19 cellular contexts compared by ENCODE assay signal in the genomic region with DNA sequence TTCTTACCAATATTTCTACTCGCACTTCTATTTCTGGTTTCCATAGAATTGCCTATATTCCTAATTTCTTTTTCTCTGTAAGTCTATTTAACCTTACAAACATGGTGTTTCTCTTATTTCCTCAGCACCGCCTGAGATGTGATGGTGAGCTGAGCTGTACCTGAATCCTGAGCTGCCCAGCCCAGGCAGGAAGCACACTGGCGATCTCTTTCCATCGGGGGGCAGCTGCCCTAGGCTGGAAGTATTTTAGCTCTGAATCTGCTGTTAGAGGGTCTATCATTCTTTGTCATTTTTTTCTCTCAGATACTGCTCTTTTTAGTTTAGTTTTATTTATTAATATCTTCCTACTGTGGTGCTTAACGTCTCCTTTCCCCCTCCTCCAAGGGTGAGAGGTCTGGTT.
A peak's percentile ranks its signal among the peaks of the same experiment; 100 is the strongest.
DNase-seq lines count a peak whose midpoint lies in the region; ATAC-seq and TF ChIP-seq lines count a peak whose summit lies in the region.
"Had no signal": no experiment of that assay in that cellular context is flagged by ENCODE, and none has a peak within 500 bp of the region (broad histone marks: within the 10 kb centered on the region; RNA-seq: fewer than 3 reads in every experiment).

No MANE protein-coding gene starts in this region.

- H3T11ph ChIP-seq in H9 (ENCODE audit: low read length), result no peak overlapping the region

- 0 out of 7 replicates have a peak, but pooled peaks cover 0 to 1% (median 0%) of the 10 kb centered on the region in 3 experiments for H3K36me3 Mint-ChIP-seq in H9 (ENCODE audit: insufficient read depth in 1 of 3, low read depth in 3 of 3)
- no peaks in the 10 kb centered on the region for H3K36me3 Mint-ChIP-seq in WTC11
- H3K36me3 Mint-ChIP-seq: CD8-positive, alpha-beta T cell had no signal

- H2BK120ac ChIP-seq in H9 (ENCODE audit: low read depth, low read length, poor library complexity, severe bottlenecking), result no peak overlapping the region

- CTCF ChIA-PET in WTC11 (lab: Charles Lee), result interaction anchor here (0.6 to 2.2 kb wide), 3 partner anchors 18 to 477 kb away, joined by 4 to 11 read pairs (median 7); no protein-coding TSS in a partner anchor

- ATAC-seq in WTC11 (peak; percentile 89), HG03521 (IDR thresholded peaks at IDR 0.05; ENCODE audit: unreplicated experiment) (no peak)
- ATAC-seq: CD8-positive, alpha-beta T cell had no signal

- no peaks in the 10 kb centered on the region for H4K20me1 ChIP-seq in H9 (ENCODE audit: control insufficient read depth, insufficient read depth, insufficient read length)
- H4K20me1 ChIP-seq: BLaER1 treated with 17β-estradiol and CSF1 and Interleukin-3, amounts not matched to agents 10 nM and 100 nM had no signal

- H2BK15ac ChIP-seq in H9 (ENCODE audit: low read depth, low read length), result no peak overlapping the region

- H3K4ac ChIP-seq in H9 (ENCODE audit: low read depth, low read length), result no peak overlapping the region

- no peak overlapping the region for H3K9ac ChIP-seq in H9 (ENCODE audit: extremely low read depth, insufficient read length, low read length)
- H3K9ac ChIP-seq: BLaER1 treated with 17β-estradiol and CSF1 and Interleukin-3, amounts not matched to agents 10 nM and 100 nM; KMS-11 had no signal

- no peak overlapping the region for H2BK5ac ChIP-seq in H9 (ENCODE audit: insufficient read length, low read length)

- H4K91ac ChIP-seq in H9 (ENCODE audit: insufficient read length, low read depth, low read length), result no peak overlapping the region

- no peaks in the 10 kb centered on the region for H3K36me3 ChIP-seq in tibial artery
- H3K36me3 ChIP-seq: BLaER1 treated with 17β-estradiol and CSF1 and Interleukin-3, amounts not matched to agents 10 nM and 100 nM had no signal

- H3K27ac ChIP-seq in H9 (ENCODE audit: insufficient read length, low read depth, low read length), result no peak overlapping the region
- H3K27ac ChIP-seq in tibial artery, result no peak overlapping the region
- H3K27ac ChIP-seq: BLaER1 treated with 17β-estradiol and CSF1 and Interleukin-3, amounts not matched to agents 10 nM and 100 nM; KMS-11 had no signal

- DNase-seq in H9 (peak; percentile 31), WTC11 (ENCODE audit: low spot score) (peak; percentile 18), iPS-NIHi11 (ENCODE audit: low spot score) (peak; percentile 26), hippocampal formation (lab: John Stamatoyannopoulos, UW) (no peak), tibial artery (no peak)
- no peak for DNase-seq in central memory CD4-positive, alpha-beta T cell
- DNase-seq: Calu3; CD8-positive, alpha-beta T cell; DMS 273 treated with DMSO at 0.1 percent for 48 hours; DMS53; DND-41; EL; GOT3; HCEC 1CT; HFFc6 had no signal

- H3K79me1 ChIP-seq in H9 (ENCODE audit: insufficient read depth, low read depth, low read length, poor library complexity, severe bottlenecking), result no peaks in the 10 kb centered on the region

- H4K5ac ChIP-seq in H9 (ENCODE audit: insufficient read length, low read depth, low read length), result no peak overlapping the region

- H3K27me3 ChIP-seq in H9 (ENCODE audit: insufficient read depth, low read length) (no peaks in the 10 kb centered on the region), tibial artery (no peaks in the 10 kb centered on the region)
- H3K27me3 ChIP-seq: BLaER1 treated with 17β-estradiol and CSF1 and Interleukin-3, amounts not matched to agents 10 nM and 100 nM had no signal

- H3K4me1 Mint-ChIP-seq in H9 (peaks cover 0 to 4% of the 10 kb centered on the region in 2 experiments; a peak in 2 of 4 replicates), WTC11 (no peaks in the 10 kb centered on the region)
- H3K4me1 Mint-ChIP-seq: B cell had no signal

- H3K27me3 Mint-ChIP-seq in H9 (ENCODE audit: low read depth) (no peaks in the 10 kb centered on the region; the same call in 1 of the 2 replicates), WTC11 (ENCODE audit: low read depth) (no peaks in the 10 kb centered on the region; the same call in 1 of the 2 replicates)
- H3K27me3 Mint-ChIP-seq: B cell had no signal

- no peak overlapping the region for H2BK20ac ChIP-seq in H9 (ENCODE audit: low read depth, low read length, poor library complexity, severe bottlenecking)

- H3K79me2 ChIP-seq in H9 (ENCODE audit: insufficient read depth, low read length), result no peaks in the 10 kb centered on the region

- POLR2A ChIA-PET in WTC11 (lab: Charles Lee), result no interaction called here

- no peak overlapping the region for H3K14ac ChIP-seq in H9 (ENCODE audit: insufficient read depth, low read length)

- H2AFZ ChIP-seq in H9 (ENCODE audit: low read length), result no peak overlapping the region

- no peak overlapping the region for H3K18ac ChIP-seq in H9 (ENCODE audit: insufficient read length, low read depth, low read length)

- no peak overlapping the region for H3K4me2 ChIP-seq in H9 (ENCODE audit: insufficient read depth, insufficient read length, low read length)
- H3K4me2 ChIP-seq: BLaER1 treated with 17β-estradiol and CSF1 and Interleukin-3, amounts not matched to agents 10 nM and 100 nM; KMS-11 had no signal

- H3K4me1 ChIP-seq in H9 (ENCODE audit: insufficient read depth, low read length) (no peaks in the 10 kb centered on the region), tibial artery (no peaks in the 10 kb centered on the region)
- H3K4me1 ChIP-seq: BLaER1 treated with 17β-estradiol and CSF1 and Interleukin-3, amounts not matched to agents 10 nM and 100 nM had no signal

- no peak overlapping the region for H2BK12ac ChIP-seq in H9 (ENCODE audit: insufficient read length, low read depth, low read length)

- no peak overlapping the region for H3K4me3 Mint-ChIP-seq in H9
- no peak overlapping the region for H3K4me3 Mint-ChIP-seq in WTC11
- H3K4me3 Mint-ChIP-seq: B cell; CD8-positive, alpha-beta T cell; HFFc6 had no signal

- H3K9me3 Mint-ChIP-seq in H9 (no peaks in the 10 kb centered on the region), WTC11 (no peaks in the 10 kb centered on the region)

- intact Hi-C loops in tibial artery (cut with DNase I; ENCODE audit: low total_unique reads), result no loop called here

- H3K9me3 ChIP-seq in H9 (ENCODE audit: control insufficient read depth, low read depth, low read length) (no peaks in the 10 kb centered on the region), tibial artery (no peaks in the 10 kb centered on the region)
- H3K9me3 ChIP-seq: BLaER1 treated with 17β-estradiol and CSF1 and Interleukin-3, amounts not matched to agents 10 nM and 100 nM had no signal

- no peak overlapping the region for H2AK5ac ChIP-seq in H9 (ENCODE audit: insufficient read length, low read length)

- no peak overlapping the region for H3K4me3 ChIP-seq in tibial artery
- H3K4me3 ChIP-seq: BLaER1 treated with 17β-estradiol and CSF1 and Interleukin-3, amounts not matched to agents 10 nM and 100 nM had no signal

- WGBS in H9 (ENCODE audit: extremely low coverage, insufficient read length, low lambda C conversion rate), result no CpG with 5 or more reads among the region's 5 CpGs

- no peak overlapping the region for H3K23ac ChIP-seq in H9 (ENCODE audit: insufficient read length, low read depth, low read length)

- no peak overlapping the region for H4K8ac ChIP-seq in H9 (replicated peaks; ENCODE audit: insufficient read length, low read depth, low read length)

- no peak overlapping the region for H3K56ac ChIP-seq in H9 (ENCODE audit: insufficient read length, low read depth, low read length)

- no peaks in the 10 kb centered on the region for H3K23me2 ChIP-seq in H9 (ENCODE audit: insufficient read length, low read depth, low read length, poor library complexity, severe bottlenecking)

- TF ChIP-seq CTCF in H9 (conservative IDR thresholded peaks at IDR 0.05) (peak; percentile 48), WTC11 (IDR thresholded peaks at IDR 0.05) (no peak), tibial artery (IDR thresholded peaks at IDR 0.05) (no peak)

- no peak overlapping the region for H3K27ac Mint-ChIP-seq in H9
- H3K27ac Mint-ChIP-seq in WTC11, result no peak overlapping the region
- H3K27ac Mint-ChIP-seq: B cell; CD8-positive, alpha-beta T cell; HFFc6 had no signal

TF ChIP-seq in WTC11, 78 proteins besides CTCF, POLR2A, EP300 and RAD21 (continues in another document):
- TF ChIP-seq PRRX2 (CRISPR knock-in tag; IDR thresholded peaks at IDR 0.05) (no peak), EMX1 (CRISPR knock-in tag; IDR thresholded peaks at IDR 0.05) (no peak)
- TF ChIP-seq, protein P1, sequence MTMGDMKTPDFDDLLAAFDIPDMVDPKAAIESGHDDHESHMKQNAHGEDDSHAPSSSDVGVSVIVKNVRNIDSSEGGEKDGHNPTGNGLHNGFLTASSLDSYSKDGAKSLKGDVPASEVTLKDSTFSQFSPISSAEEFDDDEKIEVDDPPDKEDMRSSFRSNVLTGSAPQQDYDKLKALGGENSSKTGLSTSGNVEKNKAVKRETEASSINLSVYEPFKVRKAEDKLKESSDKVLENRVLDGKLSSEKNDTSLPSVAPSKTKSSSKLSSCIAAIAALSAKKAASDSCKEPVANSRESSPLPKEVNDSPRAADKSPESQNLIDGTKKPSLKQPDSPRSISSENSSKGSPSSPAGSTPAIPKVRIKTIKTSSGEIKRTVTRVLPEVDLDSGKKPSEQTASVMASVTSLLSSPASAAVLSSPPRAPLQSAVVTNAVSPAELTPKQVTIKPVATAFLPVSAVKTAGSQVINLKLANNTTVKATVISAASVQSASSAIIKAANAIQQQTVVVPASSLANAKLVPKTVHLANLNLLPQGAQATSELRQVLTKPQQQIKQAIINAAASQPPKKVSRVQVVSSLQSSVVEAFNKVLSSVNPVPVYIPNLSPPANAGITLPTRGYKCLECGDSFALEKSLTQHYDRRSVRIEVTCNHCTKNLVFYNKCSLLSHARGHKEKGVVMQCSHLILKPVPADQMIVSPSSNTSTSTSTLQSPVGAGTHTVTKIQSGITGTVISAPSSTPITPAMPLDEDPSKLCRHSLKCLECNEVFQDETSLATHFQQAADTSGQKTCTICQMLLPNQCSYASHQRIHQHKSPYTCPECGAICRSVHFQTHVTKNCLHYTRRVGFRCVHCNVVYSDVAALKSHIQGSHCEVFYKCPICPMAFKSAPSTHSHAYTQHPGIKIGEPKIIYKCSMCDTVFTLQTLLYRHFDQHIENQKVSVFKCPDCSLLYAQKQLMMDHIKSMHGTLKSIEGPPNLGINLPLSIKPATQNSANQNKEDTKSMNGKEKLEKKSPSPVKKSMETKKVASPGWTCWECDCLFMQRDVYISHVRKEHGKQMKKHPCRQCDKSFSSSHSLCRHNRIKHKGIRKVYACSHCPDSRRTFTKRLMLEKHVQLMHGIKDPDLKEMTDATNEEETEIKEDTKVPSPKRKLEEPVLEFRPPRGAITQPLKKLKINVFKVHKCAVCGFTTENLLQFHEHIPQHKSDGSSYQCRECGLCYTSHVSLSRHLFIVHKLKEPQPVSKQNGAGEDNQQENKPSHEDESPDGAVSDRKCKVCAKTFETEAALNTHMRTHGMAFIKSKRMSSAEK (CRISPR knock-in tag; IDR thresholded peaks at IDR 0.05; ENCODE audit: borderline replicate concordance), result no peak
- TF ChIP-seq, protein P2, sequence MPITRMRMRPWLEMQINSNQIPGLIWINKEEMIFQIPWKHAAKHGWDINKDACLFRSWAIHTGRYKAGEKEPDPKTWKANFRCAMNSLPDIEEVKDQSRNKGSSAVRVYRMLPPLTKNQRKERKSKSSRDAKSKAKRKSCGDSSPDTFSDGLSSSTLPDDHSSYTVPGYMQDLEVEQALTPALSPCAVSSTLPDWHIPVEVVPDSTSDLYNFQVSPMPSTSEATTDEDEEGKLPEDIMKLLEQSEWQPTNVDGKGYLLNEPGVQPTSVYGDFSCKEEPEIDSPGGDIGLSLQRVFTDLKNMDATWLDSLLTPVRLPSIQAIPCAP (CRISPR knock-in tag; IDR thresholded peaks at IDR 0.05), result no peak

Comparison
In these comparisons a context has a peak if more than half of its experiments do, and no peak if none do; other contexts are left out.
1. DNase-seq: peak in H9 (single experiment), WTC11 (single experiment) and iPS-NIHi11 (single experiment); none in central memory CD4-positive, alpha-beta T cell (single experiment), hippocampal formation (0 of 2) and tibial artery (0 of 2).